Comparison of ENCODE assay signal across 1 cellular context in the genomic region with DNA sequence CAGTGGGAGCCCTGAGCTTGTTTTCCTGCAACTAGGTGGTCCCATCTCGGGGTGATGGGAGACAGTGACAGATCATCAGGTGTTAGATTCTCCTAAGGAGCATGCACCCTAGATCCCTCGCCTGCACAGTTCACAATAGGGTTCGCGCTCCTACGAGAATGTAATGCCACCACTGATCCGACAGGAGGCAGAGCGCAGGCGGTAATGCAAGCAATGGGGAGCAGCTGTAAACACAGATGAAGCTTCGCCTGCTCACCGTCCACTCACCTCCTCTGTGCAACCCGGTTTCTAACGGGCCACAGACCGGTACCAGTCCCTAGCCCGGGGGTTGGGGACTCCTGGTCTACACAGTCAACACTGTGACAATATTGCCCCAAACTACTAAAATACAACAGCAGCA.
TF ChIP-seq lines count a peak whose summit lies in the region.

No MANE protein-coding gene starts in this region.

TF ChIP-seq in GM23338, 12 proteins besides CTCF, POLR2A, EP300 and RAD21 (continued from another document):
- TF ChIP-seq, protein P1, sequence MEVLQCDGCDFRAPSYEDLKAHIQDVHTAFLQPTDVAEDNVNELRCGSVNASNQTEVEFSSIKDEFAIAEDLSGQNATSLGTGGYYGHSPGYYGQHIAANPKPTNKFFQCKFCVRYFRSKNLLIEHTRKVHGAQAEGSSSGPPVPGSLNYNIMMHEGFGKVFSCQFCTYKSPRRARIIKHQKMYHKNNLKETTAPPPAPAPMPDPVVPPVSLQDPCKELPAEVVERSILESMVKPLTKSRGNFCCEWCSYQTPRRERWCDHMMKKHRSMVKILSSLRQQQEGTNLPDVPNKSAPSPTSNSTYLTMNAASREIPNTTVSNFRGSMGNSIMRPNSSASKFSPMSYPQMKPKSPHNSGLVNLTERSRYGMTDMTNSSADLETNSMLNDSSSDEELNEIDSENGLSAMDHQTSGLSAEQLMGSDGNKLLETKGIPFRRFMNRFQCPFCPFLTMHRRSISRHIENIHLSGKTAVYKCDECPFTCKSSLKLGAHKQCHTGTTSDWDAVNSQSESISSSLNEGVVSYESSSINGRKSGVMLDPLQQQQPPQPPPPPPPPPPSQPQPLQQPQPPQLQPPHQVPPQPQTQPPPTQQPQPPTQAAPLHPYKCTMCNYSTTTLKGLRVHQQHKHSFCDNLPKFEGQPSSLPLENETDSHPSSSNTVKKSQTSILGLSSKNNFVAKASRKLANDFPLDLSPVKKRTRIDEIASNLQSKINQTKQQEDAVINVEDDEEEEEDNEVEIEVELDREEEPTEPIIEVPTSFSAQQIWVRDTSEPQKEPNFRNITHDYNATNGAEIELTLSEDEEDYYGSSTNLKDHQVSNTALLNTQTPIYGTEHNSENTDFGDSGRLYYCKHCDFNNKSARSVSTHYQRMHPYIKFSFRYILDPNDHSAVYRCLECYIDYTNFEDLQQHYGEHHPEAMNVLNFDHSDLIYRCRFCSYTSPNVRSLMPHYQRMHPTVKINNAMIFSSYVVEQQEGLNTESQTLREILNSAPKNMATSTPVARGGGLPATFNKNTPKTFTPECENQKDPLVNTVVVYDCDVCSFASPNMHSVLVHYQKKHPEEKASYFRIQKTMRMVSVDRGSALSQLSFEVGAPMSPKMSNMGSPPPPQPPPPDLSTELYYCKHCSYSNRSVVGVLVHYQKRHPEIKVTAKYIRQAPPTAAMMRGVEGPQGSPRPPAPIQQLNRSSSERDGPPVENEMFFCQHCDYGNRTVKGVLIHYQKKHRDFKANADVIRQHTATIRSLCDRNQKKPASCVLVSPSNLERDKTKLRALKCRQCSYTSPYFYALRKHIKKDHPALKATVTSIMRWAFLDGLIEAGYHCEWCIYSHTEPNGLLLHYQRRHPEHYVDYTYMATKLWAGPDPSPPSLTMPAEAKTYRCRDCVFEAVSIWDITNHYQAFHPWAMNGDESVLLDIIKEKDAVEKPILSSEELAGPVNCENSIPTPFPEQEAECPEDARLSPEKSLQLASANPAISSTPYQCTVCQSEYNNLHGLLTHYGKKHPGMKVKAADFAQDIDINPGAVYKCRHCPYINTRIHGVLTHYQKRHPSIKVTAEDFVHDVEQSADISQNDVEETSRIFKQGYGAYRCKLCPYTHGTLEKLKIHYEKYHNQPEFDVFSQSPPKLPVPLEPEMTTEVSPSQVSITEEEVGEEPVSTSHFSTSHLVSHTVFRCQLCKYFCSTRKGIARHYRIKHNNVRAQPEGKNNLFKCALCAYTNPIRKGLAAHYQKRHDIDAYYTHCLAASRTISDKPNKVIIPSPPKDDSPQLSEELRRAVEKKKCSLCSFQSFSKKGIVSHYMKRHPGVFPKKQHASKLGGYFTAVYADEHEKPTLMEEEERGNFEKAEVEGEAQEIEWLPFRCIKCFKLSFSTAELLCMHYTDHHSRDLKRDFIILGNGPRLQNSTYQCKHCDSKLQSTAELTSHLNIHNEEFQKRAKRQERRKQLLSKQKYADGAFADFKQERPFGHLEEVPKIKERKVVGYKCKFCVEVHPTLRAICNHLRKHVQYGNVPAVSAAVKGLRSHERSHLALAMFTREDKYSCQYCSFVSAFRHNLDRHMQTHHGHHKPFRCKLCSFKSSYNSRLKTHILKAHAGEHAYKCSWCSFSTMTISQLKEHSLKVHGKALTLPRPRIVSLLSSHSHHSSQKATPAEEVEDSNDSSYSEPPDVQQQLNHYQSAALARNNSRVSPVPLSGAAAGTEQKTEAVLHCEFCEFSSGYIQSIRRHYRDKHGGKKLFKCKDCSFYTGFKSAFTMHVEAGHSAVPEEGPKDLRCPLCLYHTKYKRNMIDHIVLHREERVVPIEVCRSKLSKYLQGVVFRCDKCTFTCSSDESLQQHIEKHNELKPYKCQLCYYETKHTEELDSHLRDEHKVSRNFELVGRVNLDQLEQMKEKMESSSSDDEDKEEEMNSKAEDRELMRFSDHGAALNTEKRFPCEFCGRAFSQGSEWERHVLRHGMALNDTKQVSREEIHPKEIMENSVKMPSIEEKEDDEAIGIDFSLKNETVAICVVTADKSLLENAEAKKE (CRISPR knock-in tag; IDR thresholded peaks at IDR 0.05) = no peak
- TF ChIP-seq, protein P2, sequence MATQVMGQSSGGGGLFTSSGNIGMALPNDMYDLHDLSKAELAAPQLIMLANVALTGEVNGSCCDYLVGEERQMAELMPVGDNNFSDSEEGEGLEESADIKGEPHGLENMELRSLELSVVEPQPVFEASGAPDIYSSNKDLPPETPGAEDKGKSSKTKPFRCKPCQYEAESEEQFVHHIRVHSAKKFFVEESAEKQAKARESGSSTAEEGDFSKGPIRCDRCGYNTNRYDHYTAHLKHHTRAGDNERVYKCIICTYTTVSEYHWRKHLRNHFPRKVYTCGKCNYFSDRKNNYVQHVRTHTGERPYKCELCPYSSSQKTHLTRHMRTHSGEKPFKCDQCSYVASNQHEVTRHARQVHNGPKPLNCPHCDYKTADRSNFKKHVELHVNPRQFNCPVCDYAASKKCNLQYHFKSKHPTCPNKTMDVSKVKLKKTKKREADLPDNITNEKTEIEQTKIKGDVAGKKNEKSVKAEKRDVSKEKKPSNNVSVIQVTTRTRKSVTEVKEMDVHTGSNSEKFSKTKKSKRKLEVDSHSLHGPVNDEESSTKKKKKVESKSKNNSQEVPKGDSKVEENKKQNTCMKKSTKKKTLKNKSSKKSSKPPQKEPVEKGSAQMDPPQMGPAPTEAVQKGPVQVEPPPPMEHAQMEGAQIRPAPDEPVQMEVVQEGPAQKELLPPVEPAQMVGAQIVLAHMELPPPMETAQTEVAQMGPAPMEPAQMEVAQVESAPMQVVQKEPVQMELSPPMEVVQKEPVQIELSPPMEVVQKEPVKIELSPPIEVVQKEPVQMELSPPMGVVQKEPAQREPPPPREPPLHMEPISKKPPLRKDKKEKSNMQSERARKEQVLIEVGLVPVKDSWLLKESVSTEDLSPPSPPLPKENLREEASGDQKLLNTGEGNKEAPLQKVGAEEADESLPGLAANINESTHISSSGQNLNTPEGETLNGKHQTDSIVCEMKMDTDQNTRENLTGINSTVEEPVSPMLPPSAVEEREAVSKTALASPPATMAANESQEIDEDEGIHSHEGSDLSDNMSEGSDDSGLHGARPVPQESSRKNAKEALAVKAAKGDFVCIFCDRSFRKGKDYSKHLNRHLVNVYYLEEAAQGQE (IDR thresholded peaks at IDR 0.05; ENCODE audit: unreplicated experiment) = no peak
